18 cellular contexts compared by ENCODE assay signal in genomic region chr7:15967121-15967520, GRCh38.
A peak's percentile ranks its signal among the peaks of the same experiment; 100 is the strongest.
DNase-seq lines count a peak whose midpoint lies in the region; ATAC-seq and TF ChIP-seq lines count a peak whose summit lies in the region.
"Had no signal": no experiment of that assay in that cellular context is flagged by ENCODE, and none has a peak within 500 bp of the region (broad histone marks: within the 10 kb centered on the region; RNA-seq: fewer than 3 reads in every experiment).

No MANE protein-coding gene starts in this region.

- no peak for ATAC-seq in HG03354 (IDR thresholded peaks at IDR 0.05; ENCODE audit: poor library complexity, severe bottlenecking, unreplicated experiment)
- ATAC-seq in psoas muscle = no peak
- ATAC-seq: GM12878 had no signal

- H3K36me3 ChIP-seq in Loucy (ENCODE audit: insufficient read depth, low read length) (no peaks in the 10 kb centered on the region), psoas muscle (ENCODE audit: insufficient read depth in 1 of 2, low read depth in 1 of 2) (no peaks in the 10 kb centered on the region)
- H3K36me3 ChIP-seq: BE2C, BLaER1 had no signal

- no peaks in the 10 kb centered on the region for H3F3A ChIP-seq in Loucy (ENCODE audit: low read depth)

- 80 to 82% (median 82%) methylated on average over 2 of the region's 2 CpGs for WGBS in psoas muscle, 3 donors

- no peak overlapping the region for H3K27ac ChIP-seq in psoas muscle
- H3K27ac ChIP-seq: BLaER1 had no signal

- no peaks in the 10 kb centered on the region for H4K20me1 ChIP-seq in Loucy (ENCODE audit: insufficient read depth, low read length, poor library complexity, severe bottlenecking)
- H4K20me1 ChIP-seq: BLaER1 had no signal

- TF ChIP-seq CTCF in Loucy (conservative IDR thresholded peaks at IDR 0.05; ENCODE audit: low read length) = no peak
- TF ChIP-seq CTCF in psoas muscle (IDR thresholded peaks at IDR 0.05) = no peak
- TF ChIP-seq CTCF in GM10266 (IDR thresholded peaks at IDR 0.05; ENCODE audit: control insufficient read depth, insufficient read depth, low read depth, missing control alignments) = no peak

- peak overlapping the region; percentile 39; the same call in 1 of the 2 replicates for H2AFZ ChIP-seq in Loucy (ENCODE audit: low read length)

- intact Hi-C loops in psoas muscle (cut with DNase I) = no loop called here

- no peaks in the 10 kb centered on the region for H3K27me3 ChIP-seq in Loucy (ENCODE audit: insufficient read depth, low read length, poor library complexity, severe bottlenecking)
- H3K27me3 ChIP-seq in psoas muscle (ENCODE audit: insufficient read depth in 3 of 3, low read length in 2 of 3) = no peaks in the 10 kb centered on the region
- H3K27me3 ChIP-seq: BE2C, BLaER1 had no signal

- H3K4me3 ChIP-seq in Loucy (ENCODE audit: low read length, poor library complexity, severe bottlenecking) (no peak overlapping the region), psoas muscle (no peak overlapping the region)
- H3K4me3 ChIP-seq: BLaER1, GM12878 had no signal

- H3K4me1 ChIP-seq in Loucy (ENCODE audit: insufficient read depth, low read length, poor library complexity, severe bottlenecking) (peaks cover 8% of the 10 kb centered on the region), psoas muscle (no peaks in the 10 kb centered on the region)
- H3K4me1 ChIP-seq: BE2C, BLaER1, Caco-2 had no signal

- H3K9me2 ChIP-seq in Loucy (replicated peaks; ENCODE audit: low read depth, low read length) = no peaks in the 10 kb centered on the region

- no peak overlapping the region for H3K9ac ChIP-seq in Loucy (ENCODE audit: low read depth, low read length, poor library complexity, severe bottlenecking)
- H3K9ac ChIP-seq: BLaER1 had no signal

- H3K4me2 ChIP-seq in Loucy (ENCODE audit: low read depth, low read length, poor library complexity, severe bottlenecking) = no peak overlapping the region
- H3K4me2 ChIP-seq: BLaER1 had no signal

- H3K79me2 ChIP-seq in Loucy (ENCODE audit: insufficient read depth, low read length) = no peaks in the 10 kb centered on the region

- H3K9me3 ChIP-seq in Loucy (ENCODE audit: insufficient read depth, low read depth, low read length) = no peaks in the 10 kb centered on the region
- H3K9me3 ChIP-seq in psoas muscle = no peaks in the 10 kb centered on the region
- H3K9me3 ChIP-seq: BE2C, BLaER1, Caco-2 had no signal

- peak; percentile 64 for DNase-seq in foreskin melanocyte
- no peak for DNase-seq in psoas muscle
- DNase-seq in GM10266 (ENCODE audit: extremely low spot score) = no peak
- DNase-seq: 8988T; ACHN; BE2C; C1 segment of cervical spinal cord; Caco-2; Calu3; CD4-positive, alpha-beta memory T cell; CD4-positive, CD25-positive, alpha-beta regulatory T cell; CD8-positive, alpha-beta memory T cell; DMS79 treated with DMSO at 0.1 percent for 48 hours; GF-D8 had no signal
